In the genomic region with DNA sequence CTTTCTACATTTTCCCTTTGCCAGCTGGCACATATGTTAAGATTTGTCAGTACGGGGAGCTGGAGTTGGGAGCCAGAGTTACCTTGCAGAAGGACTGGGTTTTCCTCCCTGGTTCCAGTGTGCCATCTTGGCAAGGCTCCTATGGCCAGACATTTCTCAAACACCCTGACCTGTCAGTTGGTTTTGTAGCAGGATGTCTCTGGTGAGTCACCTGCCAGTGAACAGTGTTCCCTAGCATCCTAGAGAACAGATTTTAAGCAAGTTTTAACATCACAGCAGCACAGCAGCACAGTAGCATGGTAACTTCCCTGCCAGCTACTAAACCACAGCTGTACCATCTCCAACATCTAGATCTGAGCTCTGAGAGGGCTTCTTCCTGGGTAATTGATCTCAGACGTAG, we compare ENCODE assay signal across 24 cellular contexts.
"Had no signal": no experiment of that assay in that cellular context is flagged by ENCODE, and none has a peak within 500 bp of the region (broad histone marks: within the 10 kb centered on the region; RNA-seq: fewer than 3 reads in every experiment).

No MANE protein-coding gene starts in this region.

- ATAC-seq: activated CD8-positive, alpha-beta T cell treated with anti-CD3 and anti-CD28 coated beads for 36 hours; activated T-helper 17 cell treated with anti-CD3 and anti-CD28 coated beads, Interleukin-2, amount 50 U/mL, for 72 hours; heart right ventricle; left ventricle myocardium superior had no signal

- DNase-seq: activated CD4-positive, alpha-beta T cell treated with anti-CD3 and anti-CD28 coated beads for 48 hours; activated CD4-positive, CD25-positive, alpha-beta regulatory T cell; activated CD8-positive, alpha-beta T cell treated with anti-CD3 and anti-CD28 coated beads for 36 hours; activated naive CD4-positive, alpha-beta T cell treated with Interleukin-2 at 50 U/mL for 16 hours; activated naive CD8-positive, alpha-beta T cell treated with anti-CD3 and anti-CD28 coated beads, Interleukin-2, amount 10 ng/mL, durations not matched to agents 7 days and 5 days; activated T-cell treated with anti-CD3 and anti-CD28 coated beads, Interleukin-2, amount 50 U/mL, for 1 hour; amygdala; caudate nucleus; dorsolateral prefrontal cortex; erythroblast; heart right ventricle; kidney glomerular epithelial cell; left ventricle myocardium superior; naive B cell; stimulated activated CD4-positive, alpha-beta T cell treated with anti-CD3 and anti-CD28 coated beads, Interleukin-12 subunit alpha, Interleukin-12 subunit beta, amount 100 ng/mL, for 4 hours; stimulated activated CD4-positive, alpha-beta T cell treated with anti-CD3 and anti-CD28 coated beads, Interleukin-1b, Interleukin-23, amount 100 ng/mL, for 48 hours; stimulated activated CD8-positive, alpha-beta memory T cell treated with anti-CD3 and anti-CD28 coated beads, Interleukin-4, amount 100 ng/mL, for 48 hours; stimulated activated naive CD4-positive, alpha-beta T cell; thyroid gland had no signal

- H3K4me3 ChIP-seq: dorsolateral prefrontal cortex, heart right ventricle, prostate gland, right atrium auricular region, thyroid gland had no signal

- FAIRE-seq: colon, TTC549 had no signal
